In the genomic region with DNA sequence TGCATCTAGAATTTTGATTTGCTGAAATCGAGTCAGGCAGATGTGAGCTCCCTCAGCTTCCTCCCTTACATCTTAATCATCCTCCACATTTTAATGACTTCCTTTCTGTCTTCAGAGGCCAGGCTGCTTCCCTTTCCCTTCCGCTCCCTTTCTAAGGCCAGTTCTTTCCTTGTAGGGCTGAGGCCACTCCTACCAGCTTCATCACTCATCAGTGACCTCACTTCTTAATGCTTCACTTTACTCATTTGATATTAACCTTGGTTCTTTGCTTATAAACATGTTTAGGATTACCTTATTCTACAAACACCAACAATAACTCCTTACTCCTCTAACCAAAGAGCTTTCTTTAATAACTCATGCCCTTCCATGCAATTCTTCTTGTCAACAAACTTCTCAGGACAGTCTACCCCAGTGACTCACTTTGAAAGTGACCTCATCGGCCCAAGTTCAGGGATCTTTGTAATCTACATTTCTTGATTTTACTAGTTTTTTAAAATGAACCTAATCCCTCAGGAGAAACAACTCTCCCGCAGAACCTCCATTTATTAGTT, we compare ENCODE assay signal across 1 cellular context.
TF ChIP-seq lines count a peak whose summit lies in the region.

No MANE protein-coding gene starts in this region.

TF ChIP-seq in SK-N-SH treated with all-trans-retinoic acid at 6 μM for 48 hours, 23 proteins besides CTCF, POLR2A, EP300 and RAD21 (continued from another document):
- TF ChIP-seq, protein P1, sequence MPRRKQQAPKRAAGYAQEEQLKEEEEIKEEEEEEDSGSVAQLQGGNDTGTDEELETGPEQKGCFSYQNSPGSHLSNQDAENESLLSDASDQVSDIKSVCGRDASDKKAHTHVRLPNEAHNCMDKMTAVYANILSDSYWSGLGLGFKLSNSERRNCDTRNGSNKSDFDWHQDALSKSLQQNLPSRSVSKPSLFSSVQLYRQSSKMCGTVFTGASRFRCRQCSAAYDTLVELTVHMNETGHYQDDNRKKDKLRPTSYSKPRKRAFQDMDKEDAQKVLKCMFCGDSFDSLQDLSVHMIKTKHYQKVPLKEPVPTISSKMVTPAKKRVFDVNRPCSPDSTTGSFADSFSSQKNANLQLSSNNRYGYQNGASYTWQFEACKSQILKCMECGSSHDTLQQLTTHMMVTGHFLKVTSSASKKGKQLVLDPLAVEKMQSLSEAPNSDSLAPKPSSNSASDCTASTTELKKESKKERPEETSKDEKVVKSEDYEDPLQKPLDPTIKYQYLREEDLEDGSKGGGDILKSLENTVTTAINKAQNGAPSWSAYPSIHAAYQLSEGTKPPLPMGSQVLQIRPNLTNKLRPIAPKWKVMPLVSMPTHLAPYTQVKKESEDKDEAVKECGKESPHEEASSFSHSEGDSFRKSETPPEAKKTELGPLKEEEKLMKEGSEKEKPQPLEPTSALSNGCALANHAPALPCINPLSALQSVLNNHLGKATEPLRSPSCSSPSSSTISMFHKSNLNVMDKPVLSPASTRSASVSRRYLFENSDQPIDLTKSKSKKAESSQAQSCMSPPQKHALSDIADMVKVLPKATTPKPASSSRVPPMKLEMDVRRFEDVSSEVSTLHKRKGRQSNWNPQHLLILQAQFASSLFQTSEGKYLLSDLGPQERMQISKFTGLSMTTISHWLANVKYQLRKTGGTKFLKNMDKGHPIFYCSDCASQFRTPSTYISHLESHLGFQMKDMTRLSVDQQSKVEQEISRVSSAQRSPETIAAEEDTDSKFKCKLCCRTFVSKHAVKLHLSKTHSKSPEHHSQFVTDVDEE (CRISPR knock-in tag; IDR thresholded peaks at IDR 0.05) = no peak
- no peak for TF ChIP-seq CSDC2 (CRISPR knock-in tag; IDR thresholded peaks at IDR 0.05)
- TF ChIP-seq ISL1 (CRISPR knock-in tag; IDR thresholded peaks at IDR 0.05) = no peak
